ENCODE assay signal across 21 cellular contexts in the genomic region with DNA sequence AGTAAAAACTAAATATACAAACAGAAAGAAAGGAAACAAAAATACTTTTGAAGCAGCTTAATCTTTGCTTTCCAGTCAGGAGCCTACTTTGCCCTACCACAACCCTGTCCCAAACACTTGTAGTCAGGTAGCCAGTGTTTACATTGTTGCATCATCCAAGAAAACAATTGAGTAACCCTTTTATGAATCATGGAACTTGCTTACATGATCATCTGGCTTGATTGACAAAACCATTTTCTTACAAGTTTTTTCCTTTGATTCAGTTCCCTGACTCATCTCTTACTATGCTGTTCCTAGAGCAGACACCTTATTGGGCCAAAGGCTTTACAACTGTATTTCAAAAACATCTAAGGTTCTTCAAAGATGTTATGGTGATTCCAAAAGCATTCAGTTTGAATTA.
DNase-seq lines count a peak whose midpoint lies in the region; ATAC-seq, FAIRE-seq and TF ChIP-seq lines count a peak whose summit lies in the region.
"Had no signal": no experiment of that assay in that cellular context is flagged by ENCODE, and none has a peak within 500 bp of the region (broad histone marks: within the 10 kb centered on the region; RNA-seq: fewer than 3 reads in every experiment).

No MANE protein-coding gene starts in this region.

- TF ChIP-seq CTCF in LNCaP clone FGC (IDR thresholded peaks at IDR 0.05; ENCODE audit: control insufficient read depth, extremely low read depth, insufficient read depth): no peak
- TF ChIP-seq CTCF in K562 (IDR thresholded peaks at IDR 0.05 in 2 of 3, conservative IDR thresholded peaks at IDR 0.05 in 1 of 3; ENCODE audit: insufficient read depth in 2 of 3, low read depth in 1 of 3, low read length in 3 of 3): no peak

- no peaks in the 10 kb centered on the region for H3K9me3 ChIP-seq in K562 (replicated peaks; ENCODE audit: control insufficient read depth, insufficient read depth, low read depth, low read length)
- H3K9me3 ChIP-seq: gastrocnemius medialis, psoas muscle had no signal

- in situ Hi-C loops in Caki2 (cut with HindIII; ENCODE audit: low pct_unique_long_range_greater_than_20kb, low sequenced_read_pairs): no loop called here
- in situ Hi-C loops in K562 (cut with MboI): no loop called here

- ATAC-seq in K562: no peak
- no peak for ATAC-seq in stimulated activated naive CD8-positive, alpha-beta T cell treated with anti-CD3 and anti-CD28 coated beads, Interleukin-15, Interleukin-2, amounts not matched to agents 100 U/mL and 50 U/mL, for 24 hours
- no peak for ATAC-seq in GM19467 (IDR thresholded peaks at IDR 0.05; ENCODE audit: unreplicated experiment)
- ATAC-seq: activated CD8-positive, alpha-beta memory T cell treated with anti-CD3 and anti-CD28 coated beads, Interleukin-2, amount 10 ng/mL, durations not matched to agents 7 days and 5 days; activated T-helper 17 cell treated with anti-CD3 and anti-CD28 coated beads, Interleukin-2, amount 50 U/mL, for 72 hours; gastrocnemius medialis; psoas muscle had no signal

- H3K9ac ChIP-seq in K562 (ENCODE audit: insufficient read depth in 1 of 2, low read depth in 2 of 2, low read length in 2 of 2): no peak overlapping the region
- H3K9ac ChIP-seq: neural progenitor cell had no signal

- BruUV-seq in K562 (replicated peaks; lab: Mats Ljungman, UMichigan): no TSS peak

- H4K20me1 ChIP-seq in K562 (replicated peaks; ENCODE audit: control insufficient read depth, insufficient read depth, low read length): no peaks in the 10 kb centered on the region

- TF ChIP-seq EP300 in K562 (IDR thresholded peaks at IDR 0.05; ENCODE audit: low read length): no peak

- H3K27me3 ChIP-seq in K562 (ENCODE audit: control insufficient read depth in 2 of 2, insufficient read depth in 2 of 2, low read length in 2 of 2): no peaks in the 10 kb centered on the region
- H3K27me3 ChIP-seq: brain microvascular endothelial cell, gastrocnemius medialis, neural progenitor cell had no signal

- TF ChIP-seq POLR2A in K562 (conservative IDR thresholded peaks at IDR 0.05): no peak

- no peaks in the 10 kb centered on the region for H3K9me1 ChIP-seq in K562 (ENCODE audit: control insufficient read depth, insufficient read depth, low read length)

- no peak overlapping the region for H2AFZ ChIP-seq in K562 (ENCODE audit: low read depth, low read length)
- H2AFZ ChIP-seq: neural progenitor cell had no signal

- no peak for TF ChIP-seq RAD21 in K562 (CRISPR knock-in tag; conservative IDR thresholded peaks at IDR 0.05 in 1 of 2, IDR thresholded peaks at IDR 0.05 in 1 of 2)

- POLR2A ChIA-PET in K562 (lab: Yijun Ruan, JAX): no interaction called here

- CTCF ChIA-PET in K562 (lab: Yijun Ruan, JAX; ENCODE audit: low intra/inter-chr PET ratio): no interaction called here

- no peak overlapping the region for H3K4me2 ChIP-seq in K562 (ENCODE audit: insufficient read depth, low read length)
- H3K4me2 ChIP-seq: neural progenitor cell had no signal

- H3K4me1 ChIP-seq in K562 (replicated peaks in 1 of 2; ENCODE audit: control insufficient read depth in 2 of 2, insufficient read depth in 2 of 2, low read length in 2 of 2): no peaks in the 10 kb centered on the region
- H3K4me1 ChIP-seq: gastrocnemius medialis, neural progenitor cell, psoas muscle had no signal

- no peak overlapping the region for H3K27ac ChIP-seq in K562 (ENCODE audit: extremely low read depth, low read depth, low read length)
- H3K27ac ChIP-seq: brain microvascular endothelial cell, gastrocnemius medialis, neural progenitor cell, psoas muscle had no signal

- H3K36me3 ChIP-seq in K562 (ENCODE audit: control insufficient read depth, insufficient read depth, low read length): no peaks in the 10 kb centered on the region
- H3K36me3 ChIP-seq: brain microvascular endothelial cell, gastrocnemius medialis, neural progenitor cell had no signal

- no peaks in the 10 kb centered on the region for H3K79me2 ChIP-seq in K562 (ENCODE audit: control insufficient read depth, insufficient read depth, low read length)

- no peak for FAIRE-seq in K562 (lab: Jason Lieb, UNC)
- FAIRE-seq: TTC549 had no signal

- H3K4me3 ChIP-seq in LNCaP clone FGC (ENCODE audit: low read depth, low read length) (no peak overlapping the region), K562 (no peak overlapping the region)
- H3K4me3 ChIP-seq: gastrocnemius medialis, neural progenitor cell, psoas muscle had no signal

- intact Hi-C loops in K562 (cut with micrococcal nuclease): no loop called here

- DNase-seq in Caki2 (ENCODE audit: low read depth): peak; percentile 48
- DNase-seq in LNCaP clone FGC (ENCODE audit: low read depth): peak; percentile 43
- DNase-seq in K562 (ENCODE audit: extremely low read depth in 1 of 4, low spot score in 3 of 4): no peak
- DNase-seq in kidney glomerular epithelial cell (lab: John Stamatoyannopoulos, UW): peak; percentile 2
- DNase-seq in stimulated activated naive CD8-positive, alpha-beta T cell treated with anti-CD3 and anti-CD28 coated beads, Interleukin-15, Interleukin-2, amounts not matched to agents 100 U/mL and 50 U/mL, for 24 hours: no peak
- no peak for DNase-seq in AG08396 (ENCODE audit: low spot score)
- DNase-seq in GM03348 (ENCODE audit: low spot score): no peak
- DNase-seq: activated CD4-positive, alpha-beta T cell treated with anti-CD3 and anti-CD28 coated beads for 4 hours; activated CD8-positive, alpha-beta memory T cell treated with anti-CD3 and anti-CD28 coated beads, Interleukin-2, amount 10 ng/mL, durations not matched to agents 7 days and 5 days; activated naive CD8-positive, alpha-beta T cell treated with anti-CD3 and anti-CD28 coated beads for 36 hours; brain microvascular endothelial cell; CD4-positive, alpha-beta T cell; gastrocnemius medialis; NCI-H2029; NCI-H446 treated with DMSO at 0.1 percent for 48 hours; psoas muscle; stimulated activated CD4-positive, alpha-beta T cell treated with anti-CD3 and anti-CD28 coated beads, Interleukin-4, amount 100 ng/mL, for 4 hours had no signal

TF ChIP-seq in K562, 482 proteins besides CTCF, POLR2A, EP300 and RAD21:
- TF ChIP-seq ZNF695 (CRISPR knock-in tag; IDR thresholded peaks at IDR 0.05) (no peak), RBM22 (IDR thresholded peaks at IDR 0.05; ENCODE audit: low read depth, low read length, poor library complexity, severe bottlenecking) (no peak), CBFA2T2 (conservative IDR thresholded peaks at IDR 0.05) (no peak), SMC3 (conservative IDR thresholded peaks at IDR 0.05; ENCODE audit: insufficient read depth, low read depth, low read length) (no peak), CEBPG (CRISPR knock-in tag; IDR thresholded peaks at IDR 0.05) (no peak), CEBPG (tag; conservative IDR thresholded peaks at IDR 0.05 in 1 of 2, IDR thresholded peaks at IDR 0.05 in 1 of 2) (peak; percentile 27 to 38; a peak in 1 of 4 replicates), ZFX (CRISPR knock-in tag; IDR thresholded peaks at IDR 0.05) (no peak), BACH1 (tag; IDR thresholded peaks at IDR 0.05) (no peak)

Comparison
In these comparisons a context has a peak if more than half of its experiments do, and no peak if none do; other contexts are left out.
1. DNase-seq: peak in Caki2 (single experiment), LNCaP clone FGC (single experiment) and kidney glomerular epithelial cell (single experiment); none in K562 (0 of 4), stimulated activated naive CD8-positive, alpha-beta T cell treated with anti-CD3 and anti-CD28 coated beads, Interleukin-15, Interleukin-2, amounts not matched to agents 100 U/mL and 50 U/mL, for 24 hours (single experiment), AG08396 (single experiment) and GM03348 (single experiment).